ENCODE assay signal across 23 cellular contexts in genomic region chr6:106143582-106144139, GRCh38.
"Had no signal": no experiment of that assay in that cellular context is flagged by ENCODE, and none has a peak within 500 bp of the region (broad histone marks: within the 10 kb centered on the region; RNA-seq: fewer than 3 reads in every experiment).

No MANE protein-coding gene starts in this region.

- H3K27ac ChIP-seq: esophagus squamous epithelium, hepatocyte, left ventricle myocardium inferior, suprapubic skin, WERI-Rb-1 had no signal

- H3K4me1 ChIP-seq: suprapubic skin had no signal

- H3K9me3 ChIP-seq: esophagus squamous epithelium, left ventricle myocardium inferior, mucosa of descending colon, suprapubic skin had no signal

- H3K4me3 ChIP-seq: esophagus squamous epithelium, hepatocyte, left ventricle myocardium inferior, mucosa of descending colon, skin epidermis, suprapubic skin had no signal

- H3K9me3 Mint-ChIP-seq: activated CD4-positive, alpha-beta memory T cell treated with anti-CD3 and anti-CD28 coated beads for 36 hours; activated T-helper 1 cell treated with anti-CD3 and anti-CD28 coated beads, Interleukin-12 subunit alpha, Interleukin-12 subunit beta, Interleukin-2, Interleukin-4 antibody, amounts not matched to agents 30 ng/mL and 10 ng/mL and 1 ng/mL, durations not matched to agents 14 hours and 24 hours and 36 hours; nephron had no signal

- H3K27ac Mint-ChIP-seq: activated CD4-positive, alpha-beta memory T cell treated with anti-CD3 and anti-CD28 coated beads for 36 hours; activated CD4-positive, alpha-beta T cell treated with anti-CD3 and anti-CD28 coated beads for 36 hours; activated T-helper 1 cell treated with anti-CD3 and anti-CD28 coated beads, Interleukin-12 subunit alpha, Interleukin-12 subunit beta, Interleukin-2, Interleukin-4 antibody, amounts not matched to agents 30 ng/mL and 10 ng/mL and 1 ng/mL, durations not matched to agents 14 hours and 24 hours and 36 hours; nephron; progenitor cell of endocrine pancreas had no signal

- H3K4me3 Mint-ChIP-seq: activated CD4-positive, alpha-beta memory T cell treated with anti-CD3 and anti-CD28 coated beads for 36 hours; activated CD4-positive, alpha-beta T cell treated with anti-CD3 and anti-CD28 coated beads for 36 hours; activated T-helper 1 cell treated with anti-CD3 and anti-CD28 coated beads, Interleukin-12 subunit alpha, Interleukin-12 subunit beta, Interleukin-2, Interleukin-4 antibody, amounts not matched to agents 30 ng/mL and 10 ng/mL and 1 ng/mL, durations not matched to agents 14 hours and 24 hours and 36 hours; brain; nephron had no signal

- H3K36me3 ChIP-seq: esophagus squamous epithelium, left ventricle myocardium inferior, suprapubic skin, WERI-Rb-1 had no signal

- H3K27me3 ChIP-seq: esophagus squamous epithelium, hepatocyte, suprapubic skin had no signal

- ATAC-seq: activated CD4-positive, alpha-beta T cell treated with anti-CD3 and anti-CD28 coated beads for 36 hours; mucosa of descending colon; right cardiac atrium; SK-N-SH treated with all-trans-retinoic acid at 6 μM for 48 hours had no signal

- DNase-seq: activated CD4-positive, alpha-beta memory T cell treated with anti-CD3 and anti-CD28 coated beads for 36 hours; activated CD4-positive, alpha-beta T cell treated with anti-CD3 and anti-CD28 coated beads for 36 hours; activated naive CD4-positive, alpha-beta T cell treated with Interleukin-2 at 50 U/mL for 16 hours; amniotic stem cell; central memory CD4-positive, alpha-beta T cell; cortex of kidney; effector CD4-positive, alpha-beta T cell; esophagus squamous epithelium; left ventricle myocardium inferior; mucosa of descending colon; right cardiac atrium; stimulated activated CD4-positive, alpha-beta T cell treated with anti-CD3 and anti-CD28 coated beads, Interleukin-15, amount 100 ng/mL, for 24 hours; stimulated activated CD4-positive, alpha-beta T cell treated with anti-CD3 and anti-CD28 coated beads, Interleukin-4, amount 100 ng/mL, for 1 hour; stimulated activated naive CD4-positive, alpha-beta T cell treated with Interleukin-2 at 50 U/mL for 16 hours; WERI-Rb-1 had no signal

- H3K36me3 Mint-ChIP-seq: activated CD4-positive, alpha-beta memory T cell treated with anti-CD3 and anti-CD28 coated beads for 36 hours; brain had no signal

- H3K27me3 Mint-ChIP-seq: activated CD4-positive, alpha-beta memory T cell treated with anti-CD3 and anti-CD28 coated beads for 36 hours; brain had no signal
